27 cellular contexts compared by ENCODE assay signal in genomic region chr2:216659301-216659700, GRCh38. TPM values are rescaled to one million over a fixed set of nuclear protein-coding genes. Genes with fewer than 3 reads are reported as not detected.
A peak's percentile ranks its signal among the peaks of the same experiment; 100 is the strongest.
DNase-seq lines count a peak whose midpoint lies in the region; ATAC-seq, FAIRE-seq and TF ChIP-seq lines count a peak whose summit lies in the region.
"Had no signal": no experiment of that assay in that cellular context is flagged by ENCODE, and none has a peak within 500 bp of the region (broad histone marks: within the 10 kb centered on the region; RNA-seq: fewer than 3 reads in every experiment).

No MANE protein-coding gene starts in this region.

- H3K9me3 Mint-ChIP-seq in CD4-positive, alpha-beta memory T cell: no peaks in the 10 kb centered on the region
- no peaks in the 10 kb centered on the region for H3K9me3 Mint-ChIP-seq in stimulated activated memory B cell treated with anti-CD40 and anti-IgM and Interleukin-4, amounts not matched to agents 10 μg/mL and 1 μg/mL and 100 μg/mL, for 72 hours
- H3K9me3 Mint-ChIP-seq: HFFc6 had no signal

- H3K4me3 ChIP-seq in RWPE2 (ENCODE audit: severe bottlenecking) (no peak overlapping the region), H1 (ENCODE audit: extremely low read depth in 1 of 4, insufficient read depth in 2 of 4, low read depth in 3 of 4, low read length in 4 of 4) (no peak overlapping the region), kidney (ENCODE audit: low read length in 2 of 2) (no peak overlapping the region), thymus (ENCODE audit: low read length) (no peak overlapping the region)
- H3K4me3 ChIP-seq in CD4-positive, alpha-beta memory T cell (ENCODE audit: low read length in 2 of 2): no peak overlapping the region
- H3K4me3 ChIP-seq: lung, SJSA1, thoracic aorta had no signal

- CTCF ChIA-PET in H1 (lab: Charles Lee; ENCODE audit: partially characterized antibody): interaction anchor here (0.6 to 15.9 kb wide), 5 partner anchors 8 to 138 kb away, joined by 3 to 493 read pairs (median 8); no protein-coding TSS in a partner anchor
- CTCF ChIA-PET in CD4-positive, alpha-beta memory T cell (lab: Charles Lee; ENCODE audit: partially characterized antibody): interaction anchor here (1.1 kb wide), 1 partner anchor 23 kb away, joined by 4 read pairs; no protein-coding TSS in a partner anchor

- H3K36me3 ChIP-seq in RWPE2 (ENCODE audit: low read depth) (peaks cover 14% of the 10 kb centered on the region), H1 (ENCODE audit: control insufficient read depth in 2 of 4, insufficient read depth in 4 of 4, low read length in 3 of 4) (peaks cover 10 to 28% (median 23%) of the 10 kb centered on the region in 4 experiments; a peak in 7 of 8 replicates), kidney (ENCODE audit: control insufficient read depth in 1 of 2, insufficient read depth in 2 of 2, low read length in 2 of 2) (no peaks in the 10 kb centered on the region), thymus (ENCODE audit: control insufficient read depth, insufficient read depth) (peaks cover 5% of the 10 kb centered on the region)
- no peaks in the 10 kb centered on the region for H3K36me3 ChIP-seq in CD4-positive, alpha-beta memory T cell (ENCODE audit: insufficient read depth, low read length)
- H3K36me3 ChIP-seq: SJSA1 had no signal

- no peak overlapping the region for H2BK20ac ChIP-seq in H1 (ENCODE audit: low read length)

- intact Hi-C loops in kidney (cut with DNase I): no loop called here
- intact Hi-C loops in CD4-positive, alpha-beta memory T cell (cut with micrococcal nuclease): no loop called here

- FAIRE-seq in H1 (lab: Jason Lieb, UNC): no peak
- no peak for FAIRE-seq in kidney (lab: Jason Lieb, UNC)
- FAIRE-seq in H54 (lab: Jason Lieb, UNC): no peak
- FAIRE-seq: D721Med, GM12891, TTC549 had no signal

- 0 out of 2 replicates have a peak overlapping the region, but pooled peaks have one; percentile 22 for H4K8ac ChIP-seq in H1 (ENCODE audit: extremely low read depth, insufficient read depth, low read length)

- H3K79me1 ChIP-seq in H1 (ENCODE audit: low read depth, low read length): peaks cover 18% of the 10 kb centered on the region

- H3K4me1 Mint-ChIP-seq in CD4-positive, alpha-beta memory T cell: no peaks in the 10 kb centered on the region
- H3K4me1 Mint-ChIP-seq in stimulated activated memory B cell treated with anti-CD40 and anti-IgM and Interleukin-4, amounts not matched to agents 10 μg/mL and 1 μg/mL and 100 μg/mL, for 72 hours: no peaks in the 10 kb centered on the region

- H3K4me2 ChIP-seq in H1 (ENCODE audit: insufficient read depth in 1 of 2, low read depth in 2 of 2, low read length in 2 of 2): no peak overlapping the region

- no peak overlapping the region for H3K4me3 Mint-ChIP-seq in CD4-positive, alpha-beta memory T cell
- no peak overlapping the region for H3K4me3 Mint-ChIP-seq in stimulated activated memory B cell treated with anti-CD40 and anti-IgM and Interleukin-4, amounts not matched to agents 10 μg/mL and 1 μg/mL and 100 μg/mL, for 72 hours
- H3K4me3 Mint-ChIP-seq: HFFc6 had no signal

- TF ChIP-seq RAD21 in H1 (IDR thresholded peaks at IDR 0.05 in 1 of 2, conservative IDR thresholded peaks at IDR 0.05 in 1 of 2; ENCODE audit: low read depth in 2 of 2, low read length in 2 of 2): no peak

- no peak for TF ChIP-seq POLR2A in H1 (IDR thresholded peaks at IDR 0.05; ENCODE audit: control extremely low read depth in 1 of 2, low read depth in 2 of 2, low read length in 2 of 2)
- no peak for TF ChIP-seq POLR2A in H54 (IDR thresholded peaks at IDR 0.05; ENCODE audit: low read depth, low read length)

- TF ChIP-seq CTCF in RWPE2 (IDR thresholded peaks at IDR 0.05; ENCODE audit: poor library complexity, severe bottlenecking) (no peak), H1 (IDR thresholded peaks at IDR 0.05; ENCODE audit: control extremely low read depth in 1 of 3, insufficient read depth in 1 of 3, low read depth in 1 of 3, low read length in 3 of 3) (no peak), kidney (IDR thresholded peaks at IDR 0.05; ENCODE audit: borderline replicate concordance, extremely low read depth, insufficient read depth) (no peak)

- no peak overlapping the region for H2AFZ ChIP-seq in H1 (ENCODE audit: low read length)

- H4K20me1 ChIP-seq in H1 (replicated peaks in 1 of 2; ENCODE audit: control insufficient read depth in 1 of 2, insufficient read depth in 2 of 2, low read length in 2 of 2): peaks cover 6 to 10% of the 10 kb centered on the region in 2 experiments

- H2BK120ac ChIP-seq in H1 (replicated peaks; ENCODE audit: low read depth, low read length): no peak overlapping the region

- 100% methylated on average over 5 of the region's 6 CpGs; no CpG with 5 or more reads in 1 of the 2 experiments for WGBS in H1 (ENCODE audit: extremely low coverage in 1 of 2, insufficient coverage in 1 of 2, insufficient read length in 1 of 2, insufficient replicate concordance in 2 of 2, low coverage in 1 of 2, low lambda C conversion rate in 2 of 2, missing lambda C conversion rate in 1 of 2), 2 experiments
- WGBS in thymus: 97% methylated on average over 6 of the region's 6 CpGs

- H3K56ac ChIP-seq in H1 (replicated peaks; ENCODE audit: insufficient read length, low read depth, low read length): no peak overlapping the region

- POLR2A ChIA-PET in H1 (lab: Charles Lee; ENCODE audit: partially characterized antibody): interaction anchor here (0.9 to 1.1 kb wide), 2 partner anchors 26 to 135 kb away, joined by 3 read pairs; partner anchors contain the start of gene IGFBP2
- POLR2A ChIA-PET in CD4-positive, alpha-beta memory T cell (lab: Charles Lee; ENCODE audit: partially characterized antibody): no interaction called here

- no peak overlapping the region for H2BK12ac ChIP-seq in H1 (ENCODE audit: low read depth, low read length)

- H3K9me3 ChIP-seq in RWPE2 (ENCODE audit: severe bottlenecking) (no peaks in the 10 kb centered on the region), H1 (ENCODE audit: insufficient read depth in 2 of 2, low read depth in 1 of 2, low read length in 1 of 2) (no peaks in the 10 kb centered on the region), kidney (ENCODE audit: control insufficient read depth in 1 of 2, low read length in 2 of 2) (no peaks in the 10 kb centered on the region), thymus (ENCODE audit: control insufficient read depth) (no peaks in the 10 kb centered on the region)
- H3K9me3 ChIP-seq in CD4-positive, alpha-beta memory T cell (ENCODE audit: control insufficient read depth in 1 of 2, low read length in 2 of 2): no peaks in the 10 kb centered on the region
- H3K9me3 ChIP-seq: SJSA1, thoracic aorta had no signal

- H3K27me3 Mint-ChIP-seq in CD4-positive, alpha-beta memory T cell: peaks cover 2 to 3% of the 10 kb centered on the region in 2 donors
- H3K27me3 Mint-ChIP-seq in stimulated activated memory B cell treated with anti-CD40 and anti-IgM and Interleukin-4, amounts not matched to agents 10 μg/mL and 1 μg/mL and 100 μg/mL, for 72 hours: peaks cover 8% of the 10 kb centered on the region

- H3K4ac ChIP-seq in H1 (replicated peaks; ENCODE audit: insufficient read length, low read depth, low read length): no peak overlapping the region

- H3K4me1 ChIP-seq in RWPE2 (ENCODE audit: insufficient read depth, poor library complexity, severe bottlenecking): peaks cover 20% of the 10 kb centered on the region
- peaks cover 0 to 2% (median 0%) of the 10 kb centered on the region in 4 experiments; a peak in 3 of 7 replicates for H3K4me1 ChIP-seq in H1 (replicated peaks in 1 of 4; ENCODE audit: control insufficient read depth in 3 of 4, insufficient read depth in 4 of 4, low read length in 3 of 4)
- H3K4me1 ChIP-seq in kidney (ENCODE audit: control insufficient read depth in 1 of 2, insufficient read depth in 1 of 2, low read depth in 1 of 2, low read length in 2 of 2): peaks cover 0 to 3% of the 10 kb centered on the region in 2 donors
- H3K4me1 ChIP-seq in thymus (ENCODE audit: control insufficient read depth, insufficient read depth, low read length): no peaks in the 10 kb centered on the region
- no peaks in the 10 kb centered on the region for H3K4me1 ChIP-seq in CD4-positive, alpha-beta memory T cell (ENCODE audit: insufficient read depth, low read length)

- H2BK5ac ChIP-seq in H1 (ENCODE audit: low read depth, low read length): no peak overlapping the region

- H3K27ac Mint-ChIP-seq in CD4-positive, alpha-beta memory T cell: no peak overlapping the region
- H3K27ac Mint-ChIP-seq in stimulated activated memory B cell treated with anti-CD40 and anti-IgM and Interleukin-4, amounts not matched to agents 10 μg/mL and 1 μg/mL and 100 μg/mL, for 72 hours: no peak overlapping the region
- H3K27ac Mint-ChIP-seq: HFFc6 had no signal

- H4K91ac ChIP-seq in H1 (replicated peaks; ENCODE audit: insufficient read length, low read length): no peak overlapping the region

- H4K5ac ChIP-seq in H1 (ENCODE audit: insufficient read length, low read depth, low read length): no peak overlapping the region

- no peaks in the 10 kb centered on the region for H3K27me3 ChIP-seq in RWPE2 (ENCODE audit: insufficient read depth, poor library complexity, severe bottlenecking)
- no peaks in the 10 kb centered on the region for H3K27me3 ChIP-seq in H1 (replicated peaks in 1 of 4; ENCODE audit: control insufficient read depth in 3 of 4, extremely low read depth in 1 of 4, insufficient read depth in 3 of 4, low read length in 3 of 4)
- no peaks in the 10 kb centered on the region for H3K27me3 ChIP-seq in thymus (ENCODE audit: control insufficient read depth, insufficient read depth)
- no peaks in the 10 kb centered on the region for H3K27me3 ChIP-seq in CD4-positive, alpha-beta memory T cell (ENCODE audit: insufficient read depth, low read length)
- H3K27me3 ChIP-seq: SJSA1 had no signal

- no peaks in the 10 kb centered on the region for H3K36me3 Mint-ChIP-seq in CD4-positive, alpha-beta memory T cell
- H3K36me3 Mint-ChIP-seq in stimulated activated memory B cell treated with anti-CD40 and anti-IgM and Interleukin-4, amounts not matched to agents 10 μg/mL and 1 μg/mL and 100 μg/mL, for 72 hours: no peaks in the 10 kb centered on the region

- H3K14ac ChIP-seq in H1 (ENCODE audit: insufficient read length): no peak overlapping the region

- peaks cover 0 to 44% of the 10 kb centered on the region in 2 experiments; a peak in 3 of 4 replicates for H3K79me2 ChIP-seq in H1 (ENCODE audit: control insufficient read depth in 1 of 2, insufficient read depth in 2 of 2, low read length in 2 of 2)

- DNase-seq in RWPE2 (ENCODE audit: low spot score) (peak; percentile 84), H1 (ENCODE audit: low read depth in 1 of 2, low spot score in 2 of 2) (no peak), kidney (peak; percentile 25), H54 (ENCODE audit: insufficient read length, low spot score) (no peak)
- no peak for DNase-seq in CD4-positive, alpha-beta memory T cell
- DNase-seq: activated CD4-positive, alpha-beta T cell treated with anti-CD3 and anti-CD28 coated beads for 1 hour; activated gamma-delta T cell; activated T-cell treated with anti-CD3 and anti-CD28 coated beads, Interleukin-2, amount 50 U/mL, for 1 hour; HFFc6; NCI-H1417 treated with DMSO at 0.1 percent for 48 hours; NCI-H524; NK-92 treated with Interleukin-12 subunit alpha and Interleukin-12 subunit beta, amount 100 ng/mL, for 24 hours; occipital lobe; stimulated activated CD4-positive, alpha-beta T cell treated with anti-CD3 and anti-CD28 coated beads, Interleukin-12 subunit alpha, Interleukin-12 subunit beta, amount 100 ng/mL, for 4 hours; stimulated activated CD4-positive, alpha-beta T cell treated with anti-CD3 and anti-CD28 coated beads, Interleukin-4, amount 100 ng/mL, for 24 hours; stimulated activated naive CD4-positive, alpha-beta T cell had no signal

- ATAC-seq in RWPE2 (ENCODE audit: low read depth): peak; percentile 94
- ATAC-seq in stimulated activated memory B cell treated with anti-CD40 and anti-IgM and Interleukin-4, amounts not matched to agents 10 μg/mL and 1 μg/mL and 100 μg/mL, for 72 hours: no peak
- ATAC-seq: Panc1, right cardiac atrium had no signal

- no peak overlapping the region for H3K23ac ChIP-seq in H1 (ENCODE audit: insufficient read length)

- H3K18ac ChIP-seq in H1 (ENCODE audit: extremely low read depth, low read length): no peak overlapping the region

- H3K9ac ChIP-seq in H1 (replicated peaks in 1 of 4; ENCODE audit: extremely low read depth in 1 of 4, low read depth in 3 of 4, low read length in 3 of 4): no peak overlapping the region; a peak in 1 of 7 replicates
- no peak overlapping the region for H3K9ac ChIP-seq in kidney (ENCODE audit: low read length in 2 of 2)

- TF ChIP-seq EP300 in H1 (IDR thresholded peaks at IDR 0.05; ENCODE audit: borderline replicate concordance in 1 of 2, low read depth in 2 of 2, low read length in 2 of 2): no peak

- no peak overlapping the region for H2AK5ac ChIP-seq in H1 (ENCODE audit: low read depth, low read length)

- no peak overlapping the region for H2BK15ac ChIP-seq in H1 (ENCODE audit: low read length)

- H3K23me2 ChIP-seq in H1 (ENCODE audit: low read depth, low read length): no peaks in the 10 kb centered on the region

- H3K27ac ChIP-seq in RWPE2 (ENCODE audit: poor library complexity, severe bottlenecking) (peak overlapping the region; percentile 62), H1 (ENCODE audit: low read depth, low read length) (no peak overlapping the region), kidney (ENCODE audit: low read depth in 2 of 2, low read length in 2 of 2) (no peak overlapping the region), thymus (ENCODE audit: low read depth) (peak overlapping the region; percentile 33)
- no peak overlapping the region for H3K27ac ChIP-seq in CD4-positive, alpha-beta memory T cell (ENCODE audit: low read depth, low read length)
- H3K27ac ChIP-seq: SJSA1 had no signal

RNA-seq across cellular contexts. Expression of gene IGFBP2, which starts 26.1 kb away (rescaled TPM):
- 322 and 326 TPM in 2 replicates for total RNA-seq in H1 (2021; fragmentation: NEBNext Ultra II Directional; extraction: Animal tissue kit (Norgen Biotek cat#: 25700))
- polyA plus RNA-seq in H1 (2011; rRNA removed) (782 and 980 TPM in 2 replicates), kidney (ENCODE audit: insufficient read depth, low read depth, low replicate concordance) (369 TPM), thymus (111 TPM)
- polyA plus RNA-seq in H1 (2011; cell fraction: cytosol; rRNA removed): 607 TPM
- 562 TPM for polyA plus RNA-seq in H1 (2011; cell fraction: nucleus; rRNA removed)
- 269 to 492 TPM (median 434 TPM) in 4 replicates for polyA plus RNA-seq in H1 (2012, experiment 1 of 2)
- polyA plus RNA-seq in H1 (2012, experiment 2 of 2): 469 TPM
- 853 TPM for polyA plus RNA-seq in H1 (2013, experiment 1 of 2)
- 787 TPM for polyA plus RNA-seq in H1 (2013, experiment 2 of 2)
- polyA minus RNA-seq in H1 (2011; rRNA and poly(A)+ RNA removed): 98.8 and 122 TPM in 2 replicates
- polyA minus RNA-seq in H1 (2011; cell fraction: cytosol; rRNA and poly(A)+ RNA removed): 242 TPM
- polyA minus RNA-seq in H1 (2011; cell fraction: nucleus; rRNA and poly(A)+ RNA removed): 141 TPM
- total RNA-seq in kidney: 53.7 TPM
- not detected for total RNA-seq in CD4-positive, alpha-beta memory T cell
- polyA plus RNA-seq in CD4-positive, alpha-beta memory T cell: not detected

RNA-seq across cellular contexts. Expression of gene IGFBP5, which starts 36.0 kb away (rescaled TPM):
- 2.0 and 2.5 TPM in 2 replicates for total RNA-seq in H1 (2021; fragmentation: NEBNext Ultra II Directional; extraction: Animal tissue kit (Norgen Biotek cat#: 25700))
- 2.2 and 4.4 TPM in 2 replicates for polyA plus RNA-seq in H1 (2011; rRNA removed)
- 2.9 TPM for polyA plus RNA-seq in H1 (2011; cell fraction: cytosol; rRNA removed)
- 3.6 TPM for polyA plus RNA-seq in H1 (2011; cell fraction: nucleus; rRNA removed)
- 1.7 to 2.1 TPM (median 2.0 TPM) in 4 replicates for polyA plus RNA-seq in H1 (2012, experiment 1 of 2)
- 1.0 TPM for polyA plus RNA-seq in H1 (2012, experiment 2 of 2)
- 2.8 TPM for polyA plus RNA-seq in H1 (2013, experiment 1 of 2)
- polyA plus RNA-seq in H1 (2013, experiment 2 of 2): 3.4 TPM
- 2.0 and 3.6 TPM in 2 replicates for polyA minus RNA-seq in H1 (2011; rRNA and poly(A)+ RNA removed)
- 2.9 TPM for polyA minus RNA-seq in H1 (2011; cell fraction: cytosol; rRNA and poly(A)+ RNA removed)
- 2.8 TPM for polyA minus RNA-seq in H1 (2011; cell fraction: nucleus; rRNA and poly(A)+ RNA removed)
- 572 TPM for total RNA-seq in kidney
- 362 TPM for polyA plus RNA-seq in kidney (ENCODE audit: insufficient read depth, low read depth, low replicate concordance)
- 134 TPM for polyA plus RNA-seq in thymus
- under 1 TPM in 1 of 2 experiments, not detected in 1; 0.23 TPM for total RNA-seq in CD4-positive, alpha-beta memory T cell
- polyA plus RNA-seq in CD4-positive, alpha-beta memory T cell: not detected
- total RNA-seq: T-helper 1 cell treated with Interleukin-12 subunit alpha and Interleukin-12 subunit beta and Interleukin-4 antibody, amounts not matched to agents 30 ng/mL and 1 ng/mL, for 36 hours had no signal

Comparison
In these comparisons a context has a peak if more than half of its experiments do, and no peak if none do; other contexts are left out.
1. DNase-seq: peak in RWPE2 (single experiment) and kidney (single experiment); none in H1 (0 of 2), H54 (single experiment) and CD4-positive, alpha-beta memory T cell (0 of 5).
2. H3K27ac ChIP-seq: peak in RWPE2 (single experiment) and thymus (single experiment); none in H1 (single experiment), kidney (0 of 2) and CD4-positive, alpha-beta memory T cell (single experiment).
3. RNA of gene IGFBP2, which starts 26.1 kb away (polyA plus RNA-seq): 269 to 980 TPM in H1, 369 TPM in kidney (single experiment) and 111 TPM in thymus (single experiment); not detected in CD4-positive, alpha-beta memory T cell; every median in the first group is over 100 times any median in the second.
4. RNA of gene IGFBP5, which starts 36.0 kb away (polyA plus RNA-seq): 362 TPM in kidney (single experiment) and 134 TPM in thymus (single experiment); 1.0 to 4.4 TPM in H1 and not detected in CD4-positive, alpha-beta memory T cell; every median in the first group is over 10 times any median in the second.